Comparison of ENCODE assay signal across 20 cellular contexts in the genomic region with DNA sequence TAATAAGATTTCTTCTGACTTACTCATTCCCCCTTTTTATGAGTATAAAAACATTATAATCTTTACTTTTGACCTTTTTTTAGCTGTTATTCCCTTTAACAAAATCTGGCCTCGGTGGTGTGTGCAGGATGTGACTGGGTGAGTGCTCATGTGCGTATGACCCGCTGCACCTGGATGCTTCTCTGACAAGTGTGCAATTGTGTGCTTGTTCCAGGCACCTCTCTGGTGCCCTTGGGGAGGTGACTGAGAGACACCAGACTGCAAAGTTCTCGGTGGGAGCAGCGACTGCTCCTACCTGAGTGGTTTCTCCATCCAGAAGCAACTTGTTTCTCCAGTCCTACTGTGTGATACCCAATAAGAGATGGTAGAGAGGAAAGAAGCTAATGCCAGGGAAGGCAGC.
"Had no signal": no experiment of that assay in that cellular context is flagged by ENCODE, and none has a peak within 500 bp of the region (broad histone marks: within the 10 kb centered on the region; RNA-seq: fewer than 3 reads in every experiment).

No MANE protein-coding gene starts in this region.

- H3K9me3 Mint-ChIP-seq: activated CD8-positive, alpha-beta T cell treated with anti-CD3 and anti-CD28 coated beads for 36 hours; activated naive CD4-positive, alpha-beta T cell treated with anti-CD3 and anti-CD28 coated beads for 36 hours; activated naive CD8-positive, alpha-beta T cell treated with anti-CD3 and anti-CD28 coated beads for 36 hours; activated T-helper 1 cell treated with anti-CD3 and anti-CD28 coated beads, Interleukin-12 subunit alpha, Interleukin-12 subunit beta, Interleukin-2, Interleukin-4 antibody, amounts not matched to agents 30 ng/mL and 10 ng/mL and 1 ng/mL, durations not matched to agents 14 hours and 24 hours and 36 hours; T-cell had no signal

- ATAC-seq: activated CD4-positive, alpha-beta T cell treated with anti-CD3 and anti-CD28 coated beads for 36 hours; activated CD8-positive, alpha-beta T cell treated with anti-CD3 and anti-CD28 coated beads for 36 hours; T-cell had no signal

- H3K4me1 Mint-ChIP-seq: activated CD4-positive, alpha-beta T cell treated with anti-CD3 and anti-CD28 coated beads for 36 hours; T-cell had no signal

- FAIRE-seq: RCC 7860 had no signal

- H3K27ac ChIP-seq: SK-N-MC, VCaP had no signal

- H3K4me3 ChIP-seq: SK-N-MC had no signal

- H3K27ac Mint-ChIP-seq: activated CD4-positive, alpha-beta T cell treated with anti-CD3 and anti-CD28 coated beads for 36 hours; activated CD8-positive, alpha-beta T cell treated with anti-CD3 and anti-CD28 coated beads for 36 hours; activated naive CD4-positive, alpha-beta T cell treated with anti-CD3 and anti-CD28 coated beads for 36 hours; activated naive CD8-positive, alpha-beta T cell treated with anti-CD3 and anti-CD28 coated beads for 36 hours; activated T-helper 1 cell treated with anti-CD3 and anti-CD28 coated beads, Interleukin-12 subunit alpha, Interleukin-12 subunit beta, Interleukin-2, Interleukin-4 antibody, amounts not matched to agents 30 ng/mL and 10 ng/mL and 1 ng/mL, durations not matched to agents 14 hours and 24 hours and 36 hours; T-cell had no signal

- H3K36me3 Mint-ChIP-seq: activated naive CD8-positive, alpha-beta T cell treated with anti-CD3 and anti-CD28 coated beads for 36 hours had no signal

- DNase-seq: activated CD4-positive, alpha-beta T cell treated with anti-CD3 and anti-CD28 coated beads for 36 hours; activated CD4-positive, alpha-beta T cell treated with anti-CD3 and anti-CD28 coated beads, Interleukin-2, amount 50 U/mL, for 1 hour; activated CD8-positive, alpha-beta memory T cell treated with anti-CD3 and anti-CD28 coated beads, Interleukin-2, amount 50 U/mL, for 48 hours; activated CD8-positive, alpha-beta T cell treated with anti-CD3 and anti-CD28 coated beads for 36 hours; activated effector memory CD4-positive, alpha-beta T cell treated with Interleukin-2 at 50 U/mL for 16 hours; activated naive CD4-positive, alpha-beta T cell treated with anti-CD3 and anti-CD28 coated beads for 36 hours; activated naive CD8-positive, alpha-beta T cell treated with anti-CD3 and anti-CD28 coated beads for 36 hours; activated T-cell treated with anti-CD3 and anti-CD28 coated beads, Interleukin-2, amount 50 U/mL, for 1 hour; central memory CD4-positive, alpha-beta T cell; IMR-90; Kasumi-1; KBM-7; NCI-H1048; NCI-H510A treated with DMSO at 0.1 percent for 48 hours; SIG-M5; T-cell had no signal

- H3K4me3 Mint-ChIP-seq: activated CD4-positive, alpha-beta T cell treated with anti-CD3 and anti-CD28 coated beads for 36 hours; activated CD8-positive, alpha-beta T cell treated with anti-CD3 and anti-CD28 coated beads for 36 hours; activated naive CD4-positive, alpha-beta T cell treated with anti-CD3 and anti-CD28 coated beads for 36 hours; activated naive CD8-positive, alpha-beta T cell treated with anti-CD3 and anti-CD28 coated beads for 36 hours; activated T-helper 1 cell treated with anti-CD3 and anti-CD28 coated beads, Interleukin-12 subunit alpha, Interleukin-12 subunit beta, Interleukin-2, Interleukin-4 antibody, amounts not matched to agents 30 ng/mL and 10 ng/mL and 1 ng/mL, durations not matched to agents 14 hours and 24 hours and 36 hours; T-cell had no signal

- H3K27me3 Mint-ChIP-seq: activated CD4-positive, alpha-beta T cell treated with anti-CD3 and anti-CD28 coated beads for 36 hours; activated CD8-positive, alpha-beta T cell treated with anti-CD3 and anti-CD28 coated beads for 36 hours; T-cell had no signal
